ENCODE assay signal across 1 cellular context in the genomic region with DNA sequence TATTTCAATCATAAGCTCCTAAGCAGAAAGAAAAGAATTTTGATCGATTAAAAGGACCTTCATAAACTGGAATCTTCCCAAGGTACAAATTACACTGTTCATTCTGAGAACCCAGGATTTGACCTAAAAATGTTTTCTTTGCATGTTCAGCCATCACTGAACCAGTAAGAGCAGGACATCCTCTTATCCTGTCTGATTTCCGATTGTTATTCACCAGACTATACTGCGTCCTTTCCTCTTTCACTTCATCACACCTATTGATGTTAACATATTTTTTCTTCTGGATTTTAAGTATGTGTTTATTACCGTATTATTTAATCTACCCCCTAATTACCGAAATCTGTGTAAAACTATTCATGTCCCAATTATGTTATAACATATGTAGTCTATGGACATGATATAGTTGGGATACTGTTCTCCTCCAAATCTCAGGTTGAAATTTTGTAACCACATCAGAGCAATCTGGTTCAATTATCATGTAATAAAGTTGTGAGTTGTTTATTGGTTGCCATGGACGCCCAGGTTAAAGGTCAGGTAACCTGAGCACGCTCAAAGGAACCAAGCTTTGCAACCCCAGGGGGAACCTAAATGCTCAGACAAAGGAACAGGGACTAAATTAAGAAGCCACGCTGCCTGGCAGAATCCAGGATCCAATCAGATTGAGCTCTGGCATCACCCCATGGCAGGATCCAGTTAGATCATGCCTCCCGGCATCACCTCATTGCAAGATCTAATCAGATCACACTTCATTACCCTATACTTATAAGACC.
TF ChIP-seq lines count a peak whose summit lies in the region.

No MANE protein-coding gene starts in this region.

TF ChIP-seq in GM23338, 12 proteins besides CTCF, POLR2A, EP300 and RAD21 (continued from another document):
- TF ChIP-seq STAT1 (IDR thresholded peaks at IDR 0.05; ENCODE audit: unreplicated experiment), result no peak
- TF ChIP-seq EZH2 (IDR thresholded peaks at IDR 0.05; ENCODE audit: low read depth, unreplicated experiment), result no peak
- TF ChIP-seq REST (IDR thresholded peaks at IDR 0.05; ENCODE audit: unreplicated experiment), result no peak
- TF ChIP-seq EZH2phosphoT487 (IDR thresholded peaks at IDR 0.05; ENCODE audit: unreplicated experiment), result no peak
- TF ChIP-seq ZNF331 (CRISPR knock-in tag; IDR thresholded peaks at IDR 0.05; ENCODE audit: low read depth), result no peak
- TF ChIP-seq POLR2AphosphoS5 (IDR thresholded peaks at IDR 0.05; ENCODE audit: low read depth), result no peak
- TF ChIP-seq NANOG (IDR thresholded peaks at IDR 0.05; ENCODE audit: borderline replicate concordance), result no peak
- no peak for TF ChIP-seq CREB1 (CRISPR knock-in tag; IDR thresholded peaks at IDR 0.05; ENCODE audit: low read depth)
- TF ChIP-seq ETS1 (IDR thresholded peaks at IDR 0.05), result no peak
